ENCODE assay signal across 16 cellular contexts in the genomic region with DNA sequence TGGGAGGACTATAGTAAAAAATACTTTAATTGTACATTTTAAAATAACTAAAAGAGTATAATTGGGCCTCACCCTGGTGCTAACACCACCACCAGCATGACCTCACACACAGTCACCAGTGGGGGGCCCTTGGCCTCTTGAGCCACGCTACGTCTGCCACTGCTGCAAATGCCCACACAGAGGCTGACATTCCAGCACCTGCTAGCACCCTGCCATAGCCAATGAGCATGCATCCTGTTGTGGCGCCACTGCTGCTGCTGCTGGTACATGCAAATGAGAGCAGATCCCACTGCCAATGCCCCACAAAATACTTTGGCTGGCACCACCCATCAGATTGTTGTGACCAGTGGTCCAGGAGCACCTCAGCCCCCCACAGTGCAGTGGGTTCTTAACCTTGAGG. TPM values are rescaled to one million over a fixed set of nuclear protein-coding genes. Genes with fewer than 3 reads are reported as not detected.
DNase-seq lines count a peak whose midpoint lies in the region; ATAC-seq and TF ChIP-seq lines count a peak whose summit lies in the region.
"Had no signal": no experiment of that assay in that cellular context is flagged by ENCODE, and none has a peak within 500 bp of the region (broad histone marks: within the 10 kb centered on the region; RNA-seq: fewer than 3 reads in every experiment).

No MANE protein-coding gene starts in this region.

- RAD21 ChIA-PET in HCT116 (lab: Charles Lee; ENCODE audit: low non-redundant PET in 1 of 2, low total read pairs in 2 of 2, uncharacterized antibody in 2 of 2, unreplicated experiment in 2 of 2), result no interaction called here

- H3K27me3 ChIP-seq in HCT116 (ENCODE audit: insufficient read depth, low read length), result peaks cover 32% of the 10 kb centered on the region
- H3K27me3 ChIP-seq: BE2C had no signal

- POLR2A ChIA-PET in HCT116 (lab: Charles Lee), result no interaction called here

- H3K4me3 ChIP-seq in HCT116 (replicated peaks in 1 of 2; ENCODE audit: low read depth in 1 of 2, low read length in 2 of 2), result no peak overlapping the region
- H3K4me3 ChIP-seq: A549 had no signal

- H3K4me2 ChIP-seq in HCT116 (ENCODE audit: low read length), result no peak overlapping the region
- H3K4me2 ChIP-seq: A549 had no signal

- no peak for TF ChIP-seq RAD21 in HCT116 (IDR thresholded peaks at IDR 0.05; ENCODE audit: low read depth)

- no peak overlapping the region for H3K9ac ChIP-seq in HCT116 (ENCODE audit: low read length)

- no TSS peak for BruUV-seq in HCT116 (replicated peaks; lab: Mats Ljungman, UMichigan)

- H3K36me3 ChIP-seq in HCT116 (ENCODE audit: control insufficient read depth in 1 of 2, insufficient read depth in 2 of 2, low read length in 2 of 2), result no peaks in the 10 kb centered on the region
- H3K36me3 ChIP-seq: BE2C had no signal

- H3K9me2 ChIP-seq in HCT116 (ENCODE audit: insufficient read depth), result no peaks in the 10 kb centered on the region

- CTCF ChIA-PET in HCT116 (lab: Charles Lee), result no interaction called here

- H3K9me3 ChIP-seq in HCT116 (ENCODE audit: control insufficient read depth in 1 of 2, insufficient read depth in 1 of 2, low read depth in 1 of 2, low read length in 2 of 2), result no peaks in the 10 kb centered on the region
- H3K9me3 ChIP-seq: A549, BE2C had no signal

- intact Hi-C loops in HCT116 (cut with micrococcal nuclease) (no loop called here), posterior cingulate gyrus (cut with DNase I) (no loop called here)

- H2AFZ ChIP-seq in HCT116 (ENCODE audit: low read depth, low read length, poor library complexity, severe bottlenecking), result no peak overlapping the region

- peak; percentile 36; the same call in 1 of the 2 replicates for ATAC-seq in HCT116
- ATAC-seq in HG02798 (IDR thresholded peaks at IDR 0.05; ENCODE audit: poor library complexity, unreplicated experiment), result no peak
- ATAC-seq: A549 had no signal

- no peaks in the 10 kb centered on the region for H4K20me1 ChIP-seq in HCT116 (ENCODE audit: insufficient read depth)

- DNase-seq in HCT116 (ENCODE audit: low read depth, low spot score) (no peak), SW480 (ENCODE audit: low spot score) (peak; percentile 7), islet precursor cell (peak; percentile 43), posterior cingulate gyrus (no peak), mucosa of gallbladder (ENCODE audit: low spot score) (no peak)
- DNase-seq in activated CD4-positive, CD25-positive, alpha-beta regulatory T cell treated with anti-CD3 and anti-CD28 coated beads, Interleukin-2, amount 50 U/mL, for 72 hours, result no peak
- DNase-seq: BE2C; CD4-positive, alpha-beta memory T cell; DMS153; DMS79 treated with DMSO at 0.1 percent for 48 hours; GDM1 had no signal

- H3K79me2 ChIP-seq in HCT116 (ENCODE audit: insufficient read depth, low read length), result no peaks in the 10 kb centered on the region

- H3K27ac ChIP-seq in HCT116 (ENCODE audit: low read depth, low read length), result no peak overlapping the region
- H3K27ac ChIP-seq: A549, C4-2B had no signal

- no peaks in the 10 kb centered on the region for H3K4me1 ChIP-seq in HCT116 (ENCODE audit: control insufficient read depth in 1 of 2, insufficient read depth in 2 of 2, low read length in 2 of 2)
- H3K4me1 ChIP-seq: A549, BE2C had no signal

- TF ChIP-seq CTCF in HCT116 (IDR thresholded peaks at IDR 0.05 in 2 of 3, conservative IDR thresholded peaks at IDR 0.05 in 1 of 3; ENCODE audit: borderline replicate concordance in 1 of 3, insufficient read depth in 1 of 3, low read depth in 2 of 3, low read length in 2 of 3), result no peak

- no peak for TF ChIP-seq POLR2A in HCT116 (IDR thresholded peaks at IDR 0.05; ENCODE audit: borderline replicate concordance, extremely low read depth, insufficient read depth, insufficient read length)

TF ChIP-seq in HCT116, 20 proteins besides CTCF, POLR2A, EP300 and RAD21:
- TF ChIP-seq, protein P1, sequence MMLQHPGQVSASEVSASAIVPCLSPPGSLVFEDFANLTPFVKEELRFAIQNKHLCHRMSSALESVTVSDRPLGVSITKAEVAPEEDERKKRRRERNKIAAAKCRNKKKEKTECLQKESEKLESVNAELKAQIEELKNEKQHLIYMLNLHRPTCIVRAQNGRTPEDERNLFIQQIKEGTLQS (IDR thresholded peaks at IDR 0.05), result no peak
- no peak for TF ChIP-seq CEBPB (IDR thresholded peaks at IDR 0.05; ENCODE audit: low read depth)
- TF ChIP-seq, protein P2, sequence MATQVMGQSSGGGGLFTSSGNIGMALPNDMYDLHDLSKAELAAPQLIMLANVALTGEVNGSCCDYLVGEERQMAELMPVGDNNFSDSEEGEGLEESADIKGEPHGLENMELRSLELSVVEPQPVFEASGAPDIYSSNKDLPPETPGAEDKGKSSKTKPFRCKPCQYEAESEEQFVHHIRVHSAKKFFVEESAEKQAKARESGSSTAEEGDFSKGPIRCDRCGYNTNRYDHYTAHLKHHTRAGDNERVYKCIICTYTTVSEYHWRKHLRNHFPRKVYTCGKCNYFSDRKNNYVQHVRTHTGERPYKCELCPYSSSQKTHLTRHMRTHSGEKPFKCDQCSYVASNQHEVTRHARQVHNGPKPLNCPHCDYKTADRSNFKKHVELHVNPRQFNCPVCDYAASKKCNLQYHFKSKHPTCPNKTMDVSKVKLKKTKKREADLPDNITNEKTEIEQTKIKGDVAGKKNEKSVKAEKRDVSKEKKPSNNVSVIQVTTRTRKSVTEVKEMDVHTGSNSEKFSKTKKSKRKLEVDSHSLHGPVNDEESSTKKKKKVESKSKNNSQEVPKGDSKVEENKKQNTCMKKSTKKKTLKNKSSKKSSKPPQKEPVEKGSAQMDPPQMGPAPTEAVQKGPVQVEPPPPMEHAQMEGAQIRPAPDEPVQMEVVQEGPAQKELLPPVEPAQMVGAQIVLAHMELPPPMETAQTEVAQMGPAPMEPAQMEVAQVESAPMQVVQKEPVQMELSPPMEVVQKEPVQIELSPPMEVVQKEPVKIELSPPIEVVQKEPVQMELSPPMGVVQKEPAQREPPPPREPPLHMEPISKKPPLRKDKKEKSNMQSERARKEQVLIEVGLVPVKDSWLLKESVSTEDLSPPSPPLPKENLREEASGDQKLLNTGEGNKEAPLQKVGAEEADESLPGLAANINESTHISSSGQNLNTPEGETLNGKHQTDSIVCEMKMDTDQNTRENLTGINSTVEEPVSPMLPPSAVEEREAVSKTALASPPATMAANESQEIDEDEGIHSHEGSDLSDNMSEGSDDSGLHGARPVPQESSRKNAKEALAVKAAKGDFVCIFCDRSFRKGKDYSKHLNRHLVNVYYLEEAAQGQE (IDR thresholded peaks at IDR 0.05; ENCODE audit: low read depth), result no peak
- no peak for TF ChIP-seq SP1 (IDR thresholded peaks at IDR 0.05; ENCODE audit: low read depth)
- no peak for TF ChIP-seq YY1 (IDR thresholded peaks at IDR 0.05; ENCODE audit: extremely low read depth, insufficient replicate concordance, low read depth, low read length)
- TF ChIP-seq ZFX (IDR thresholded peaks at IDR 0.05), result no peak
- no peak for TF ChIP-seq FOSL1 (IDR thresholded peaks at IDR 0.05; ENCODE audit: low read depth)
- no peak for TF ChIP-seq TCF7L2 (IDR thresholded peaks at IDR 0.05; ENCODE audit: borderline replicate concordance, extremely low read depth, insufficient read depth, insufficient read length)
- TF ChIP-seq JUND (IDR thresholded peaks at IDR 0.05), result no peak
- TF ChIP-seq POLR2AphosphoS5 (IDR thresholded peaks at IDR 0.05; ENCODE audit: low read depth, low read length), result no peak

RNA-seq across cellular contexts. Expression of a gene that starts 31.5 kb away (rescaled TPM):
- not detected for total RNA-seq in HCT116 (2021; ENCODE audit: unreplicated experiment)
- polyA plus RNA-seq in HCT116 (2012), result not detected in 2 replicates
- not detected for total RNA-seq in mucosa of gallbladder
- total RNA-seq: CD4-positive, alpha-beta memory T cell; H4 had no signal
- polyA plus RNA-seq: AG04450; CD4-positive, alpha-beta memory T cell had no signal

Comparison
In these comparisons a context has a peak if more than half of its experiments do, and no peak if none do; other contexts are left out.
1. DNase-seq: peak in SW480 (single experiment) and islet precursor cell (single experiment); none in HCT116 (single experiment), posterior cingulate gyrus (0 of 10), mucosa of gallbladder (single experiment) and activated CD4-positive, CD25-positive, alpha-beta regulatory T cell treated with anti-CD3 and anti-CD28 coated beads, Interleukin-2, amount 50 U/mL, for 72 hours (single experiment).